ENCODE assay signal across 16 cellular contexts in genomic region chr11:33403344-33403743, GRCh38. TPM values are rescaled to one million over a fixed set of nuclear protein-coding genes. Genes with fewer than 3 reads are reported as not detected.
DNase-seq lines count a peak whose midpoint lies in the region; ATAC-seq and TF ChIP-seq lines count a peak whose summit lies in the region.
"Had no signal": no experiment of that assay in that cellular context is flagged by ENCODE, and none has a peak within 500 bp of the region (broad histone marks: within the 10 kb centered on the region; RNA-seq: fewer than 3 reads in every experiment).

No MANE protein-coding gene starts in this region.

- DNase-seq in HFFc6 (no peak), WTC11 (ENCODE audit: low spot score) (no peak), endodermal cell (no peak), osteocyte (ENCODE audit: extremely low spot score, unreplicated experiment) (peak; percentile 34), PC-9 (no peak), occipital lobe (lab: John Stamatoyannopoulos, UW) (no peak), aorta (no peak), nephron progenitor cell (no peak)
- DNase-seq: BE2C; CD4-positive, alpha-beta memory T cell; DMS79 treated with DMSO at 0.1 percent for 48 hours; EL; H7; KBM-7 had no signal

- H4K20me1 ChIP-seq in PC-9 (ENCODE audit: insufficient read depth): no peaks in the 10 kb centered on the region

- H3K36me3 Mint-ChIP-seq in HFFc6 (ENCODE audit: low read depth) (peaks cover 15% of the 10 kb centered on the region), WTC11 (no peaks in the 10 kb centered on the region), endodermal cell (ENCODE audit: low read depth) (no peaks in the 10 kb centered on the region), osteocyte (ENCODE audit: unreplicated experiment) (no peaks in the 10 kb centered on the region), nephron progenitor cell (ENCODE audit: low read depth) (no peaks in the 10 kb centered on the region)
- H3K36me3 Mint-ChIP-seq: CD4-positive, alpha-beta memory T cell had no signal

- no peak overlapping the region for H3K9ac ChIP-seq in endodermal cell (ENCODE audit: extremely low read depth, low read length, poor library complexity, severe bottlenecking)
- H3K9ac ChIP-seq: GM23248 had no signal

- no peak for TF ChIP-seq CTCF in HFFc6 (IDR thresholded peaks at IDR 0.05)
- TF ChIP-seq CTCF in WTC11 (IDR thresholded peaks at IDR 0.05): no peak
- no peak for TF ChIP-seq CTCF in endodermal cell (conservative IDR thresholded peaks at IDR 0.05)
- TF ChIP-seq CTCF in osteocyte (IDR thresholded peaks at IDR 0.05): no peak
- no peak for TF ChIP-seq CTCF in PC-9 (conservative IDR thresholded peaks at IDR 0.05)
- TF ChIP-seq CTCF in nephron progenitor cell (IDR thresholded peaks at IDR 0.05): no peak

- peak overlapping the region; percentile 21; the same call in 1 of the 2 replicates for H3K27ac Mint-ChIP-seq in HFFc6
- 0 out of 2 replicates have a peak overlapping the region, but pooled peaks have one; percentile 26 for H3K27ac Mint-ChIP-seq in WTC11
- peak overlapping the region; percentile 7 for H3K27ac Mint-ChIP-seq in endodermal cell
- no peak overlapping the region for H3K27ac Mint-ChIP-seq in osteocyte (ENCODE audit: unreplicated experiment)
- no peak overlapping the region for H3K27ac Mint-ChIP-seq in nephron progenitor cell
- H3K27ac Mint-ChIP-seq: CD4-positive, alpha-beta memory T cell had no signal

- POLR2A ChIA-PET in WTC11 (lab: Charles Lee): no interaction called here
- POLR2A ChIA-PET in PC-9 (lab: Charles Lee; ENCODE audit: unreplicated experiment): no interaction called here

- H3K9me3 Mint-ChIP-seq in HFFc6: no peaks in the 10 kb centered on the region
- H3K9me3 Mint-ChIP-seq in WTC11: 0 out of 2 replicates have a peak, but pooled peaks cover 5% of the 10 kb centered on the region
- H3K9me3 Mint-ChIP-seq in endodermal cell: no peaks in the 10 kb centered on the region
- H3K9me3 Mint-ChIP-seq in osteocyte (ENCODE audit: unreplicated experiment): no peaks in the 10 kb centered on the region
- H3K9me3 Mint-ChIP-seq in nephron progenitor cell: no peaks in the 10 kb centered on the region
- H3K9me3 Mint-ChIP-seq: CD4-positive, alpha-beta memory T cell had no signal

- no peaks in the 10 kb centered on the region for H3K36me3 ChIP-seq in endodermal cell (ENCODE audit: control insufficient read depth, insufficient read depth, low read length)
- no peaks in the 10 kb centered on the region for H3K36me3 ChIP-seq in PC-9 (ENCODE audit: low read depth)
- no peaks in the 10 kb centered on the region for H3K36me3 ChIP-seq in aorta (ENCODE audit: control insufficient read depth in 1 of 2, insufficient read depth in 2 of 2, low read length in 1 of 2)
- H3K36me3 ChIP-seq: BE2C had no signal

- no peaks in the 10 kb centered on the region for H3K9me2 ChIP-seq in PC-9 (ENCODE audit: insufficient read depth)

- no peaks in the 10 kb centered on the region for H3K27me3 Mint-ChIP-seq in HFFc6 (ENCODE audit: insufficient read depth)
- H3K27me3 Mint-ChIP-seq in WTC11 (ENCODE audit: low read depth): no peaks in the 10 kb centered on the region
- H3K27me3 Mint-ChIP-seq in endodermal cell (ENCODE audit: insufficient read depth): peaks cover 4% of the 10 kb centered on the region
- H3K27me3 Mint-ChIP-seq in osteocyte (ENCODE audit: unreplicated experiment): no peaks in the 10 kb centered on the region
- H3K27me3 Mint-ChIP-seq in nephron progenitor cell (ENCODE audit: low read depth, poor library complexity): peaks cover 9% of the 10 kb centered on the region

- H3K9me3 ChIP-seq in endodermal cell (ENCODE audit: control insufficient read depth, low read length) (no peaks in the 10 kb centered on the region), PC-9 (ENCODE audit: insufficient read depth, low read depth) (no peaks in the 10 kb centered on the region), aorta (ENCODE audit: control insufficient read depth, low read length) (no peaks in the 10 kb centered on the region)
- H3K9me3 ChIP-seq: BE2C had no signal

- peaks cover 9% of the 10 kb centered on the region; the same call in 1 of the 2 replicates for H3F3A ChIP-seq in PC-9 (ENCODE audit: insufficient read depth, low read depth)

- H3K27ac ChIP-seq in endodermal cell (ENCODE audit: low read depth, low read length) (no peak overlapping the region), PC-9 (no peak overlapping the region), aorta (ENCODE audit: low read depth in 1 of 2, low read length in 2 of 2) (no peak overlapping the region)
- H3K27ac ChIP-seq: C4-2B, GM23248 had no signal

- H3K4me1 Mint-ChIP-seq in HFFc6 (ENCODE audit: low read depth) (peaks cover 54% of the 10 kb centered on the region), WTC11 (no peaks in the 10 kb centered on the region), endodermal cell (peaks cover 11% of the 10 kb centered on the region), osteocyte (ENCODE audit: unreplicated experiment) (peaks cover 2% of the 10 kb centered on the region), nephron progenitor cell (peaks cover 34% of the 10 kb centered on the region)
- H3K4me1 Mint-ChIP-seq: CD4-positive, alpha-beta memory T cell had no signal

- H3K79me2 ChIP-seq in PC-9 (ENCODE audit: low read depth): no peaks in the 10 kb centered on the region

- H3K4me3 Mint-ChIP-seq in HFFc6: no peak overlapping the region
- H3K4me3 Mint-ChIP-seq in WTC11: no peak overlapping the region
- H3K4me3 Mint-ChIP-seq in endodermal cell: no peak overlapping the region
- H3K4me3 Mint-ChIP-seq in osteocyte (ENCODE audit: unreplicated experiment): no peak overlapping the region
- H3K4me3 Mint-ChIP-seq in nephron progenitor cell: no peak overlapping the region
- H3K4me3 Mint-ChIP-seq: CD4-positive, alpha-beta memory T cell had no signal

- intact Hi-C loops in PC-9 (cut with micrococcal nuclease; ENCODE audit: unreplicated experiment) (no loop called here), aorta (cut with DNase I) (no loop called here)

- no peak for ATAC-seq in WTC11
- ATAC-seq in aorta (ENCODE audit: low FRiP score): no peak

- no peak overlapping the region for H2AFZ ChIP-seq in PC-9
- H2AFZ ChIP-seq: GM23248 had no signal

- H3K4me3 ChIP-seq in endodermal cell (ENCODE audit: low read length) (no peak overlapping the region), PC-9 (no peak overlapping the region), aorta (ENCODE audit: low read length in 2 of 2) (no peak overlapping the region)
- H3K4me3 ChIP-seq: GM23248 had no signal

- WGBS in endodermal cell (ENCODE audit: insufficient coverage in 1 of 2, insufficient read length in 1 of 2), 2 experiments: 92% methylated on average over 8 of the region's 8 CpGs; no CpG with 5 or more reads in 1 of the 2 experiments
- WGBS in aorta, 2 donors: 95 to 96% methylated on average over 7 to 8 of the region's 8 CpGs

- BruUV-seq in PC-9 (replicated peaks; lab: Mats Ljungman, UMichigan): no TSS peak

- H3K4me1 ChIP-seq in endodermal cell (ENCODE audit: control insufficient read depth, insufficient read depth, low read length): no peaks in the 10 kb centered on the region
- H3K4me1 ChIP-seq in PC-9 (replicated peaks; ENCODE audit: insufficient read depth): no peaks in the 10 kb centered on the region
- no peaks in the 10 kb centered on the region for H3K4me1 ChIP-seq in aorta (ENCODE audit: control insufficient read depth in 1 of 2, insufficient read depth in 2 of 2, low read length in 2 of 2)
- H3K4me1 ChIP-seq: BE2C had no signal

- CTCF ChIA-PET in WTC11 (lab: Charles Lee) (no interaction called here), PC-9 (lab: Charles Lee) (no interaction called here)

- no peak overlapping the region for H3K4me2 ChIP-seq in PC-9

- no peaks in the 10 kb centered on the region for H3K27me3 ChIP-seq in endodermal cell (ENCODE audit: control insufficient read depth, insufficient read depth, low read length, poor library complexity, severe bottlenecking)
- H3K27me3 ChIP-seq in PC-9 (ENCODE audit: insufficient read depth, low read depth): no peaks in the 10 kb centered on the region
- H3K27me3 ChIP-seq in aorta (ENCODE audit: control insufficient read depth in 1 of 2, insufficient read depth in 2 of 2, low read length in 1 of 2): no peaks in the 10 kb centered on the region
- H3K27me3 ChIP-seq: BE2C had no signal

TF ChIP-seq in WTC11, 78 proteins besides CTCF, POLR2A, EP300 and RAD21 (continues in another document):
- no peak for TF ChIP-seq NFE2L1 (CRISPR knock-in tag; IDR thresholded peaks at IDR 0.05)
- TF ChIP-seq MXD4 (CRISPR knock-in tag; IDR thresholded peaks at IDR 0.05; ENCODE audit: borderline replicate concordance): no peak

RNA-seq across cellular contexts. Expression of gene KIAA1549L, which starts 27.4 kb away (rescaled TPM):
- total RNA-seq in HFFc6 (2021; fragmentation: NEBNext Ultra II Directional; extraction: Animal tissue kit (Norgen Biotek cat#: 25700)): 10 to 100 TPM; 41.5 to 53.5 (median 46.7) TPM
- total RNA-seq in WTC11 (2021) (1.6 to 1.8 TPM (median 1.6 TPM) in 3 replicates), endodermal cell (1 to 10 TPM; 1.6 to 3.2 TPM), osteocyte (7.2 and 7.6 TPM in 2 replicates), PC-9 (2021) (2.0 and 3.5 TPM in 2 replicates), occipital lobe (41.2 TPM), aorta (under 1 TPM; 0.16 to 0.27 TPM)
- polyA plus RNA-seq in endodermal cell (2013, experiment 1 of 2): 8.2 TPM
- polyA plus RNA-seq in endodermal cell (2013, experiment 2 of 2): 7.9 TPM
- polyA plus RNA-seq in aorta: under 1 TPM in 1 of 2 donors, not detected in 1; 0.05 TPM
- total RNA-seq: CD4-positive, alpha-beta memory T cell had no signal
- polyA plus RNA-seq: CD4-positive, alpha-beta memory T cell had no signal

Comparison
In these comparisons a context has a peak if more than half of its experiments do, and no peak if none do; other contexts are left out.
1. H3K27ac Mint-ChIP-seq: peak in HFFc6 (single experiment), WTC11 (single experiment) and endodermal cell (single experiment); none in osteocyte (single experiment) and nephron progenitor cell (single experiment).